In genomic region chr14:75793806-75794205, GRCh38 we compare ENCODE assay signal across 13 cellular contexts.
A peak's percentile ranks its signal among the peaks of the same experiment; 100 is the strongest.
DNase-seq lines count a peak whose midpoint lies in the region; FAIRE-seq and TF ChIP-seq lines count a peak whose summit lies in the region.
"Had no signal": no experiment of that assay in that cellular context is flagged by ENCODE, and none has a peak within 500 bp of the region (broad histone marks: within the 10 kb centered on the region; RNA-seq: fewer than 3 reads in every experiment).

No MANE protein-coding gene starts in this region.

- no peak overlapping the region for H3K27ac Mint-ChIP-seq in neural progenitor cell
- H3K27ac Mint-ChIP-seq in CD8-positive, alpha-beta memory T cell = no peak overlapping the region
- H3K27ac Mint-ChIP-seq: activated CD4-positive, alpha-beta memory T cell treated with anti-CD3 and anti-CD28 coated beads for 36 hours; activated naive CD8-positive, alpha-beta T cell; memory B cell had no signal

- H3K4me1 Mint-ChIP-seq in neural progenitor cell = no peaks in the 10 kb centered on the region
- H3K4me1 Mint-ChIP-seq in CD8-positive, alpha-beta memory T cell = no peaks in the 10 kb centered on the region
- H3K4me1 Mint-ChIP-seq: memory B cell had no signal

- H3K9ac ChIP-seq in neural progenitor cell = no peak overlapping the region

- POLR2A ChIA-PET in CD8-positive, alpha-beta memory T cell (lab: Charles Lee) = no interaction called here

- no peaks in the 10 kb centered on the region for H3K79me2 ChIP-seq in neural progenitor cell (ENCODE audit: low read depth)

- peaks cover 12% of the 10 kb centered on the region for H3K36me3 ChIP-seq in neural progenitor cell
- H3K36me3 ChIP-seq in CD8-positive, alpha-beta memory T cell (ENCODE audit: insufficient read depth, low read length) = no peaks in the 10 kb centered on the region

- no peaks in the 10 kb centered on the region for H3K4me1 ChIP-seq in neural progenitor cell
- no peaks in the 10 kb centered on the region for H3K4me1 ChIP-seq in CD8-positive, alpha-beta memory T cell (ENCODE audit: insufficient read depth, low read length)

- H3K27me3 Mint-ChIP-seq in neural progenitor cell (ENCODE audit: insufficient read depth, low read depth) = no peaks in the 10 kb centered on the region
- H3K27me3 Mint-ChIP-seq in CD8-positive, alpha-beta memory T cell = no peaks in the 10 kb centered on the region
- H3K27me3 Mint-ChIP-seq: activated CD4-positive, alpha-beta memory T cell treated with anti-CD3 and anti-CD28 coated beads for 36 hours; activated naive CD8-positive, alpha-beta T cell; memory B cell had no signal

- no peaks in the 10 kb centered on the region for H3K9me3 ChIP-seq in neural progenitor cell (ENCODE audit: low read depth)
- H3K9me3 ChIP-seq in CD8-positive, alpha-beta memory T cell (ENCODE audit: low read length) = no peaks in the 10 kb centered on the region

- H3K27me3 ChIP-seq in neural progenitor cell = no peaks in the 10 kb centered on the region
- H3K27me3 ChIP-seq in CD8-positive, alpha-beta memory T cell (ENCODE audit: insufficient read depth, low read length, poor library complexity, severe bottlenecking) = no peaks in the 10 kb centered on the region
- H3K27me3 ChIP-seq: heart left ventricle had no signal

- in situ Hi-C loops in Caki2 (cut with HindIII; ENCODE audit: low pct_unique_long_range_greater_than_20kb, low sequenced_read_pairs) = no loop called here

- peaks cover 43% of the 10 kb centered on the region for H3K36me3 Mint-ChIP-seq in neural progenitor cell
- H3K36me3 Mint-ChIP-seq in CD8-positive, alpha-beta memory T cell = peaks cover 15 to 51% (median 36%) of the 10 kb centered on the region in 3 donors

- DNase-seq in Caki2 (ENCODE audit: low read depth) (peak; percentile 2), NAMALWA (ENCODE audit: low spot score) (peak; percentile 14), fibroblast of gingiva (ENCODE audit: low read depth) (peak; percentile 26), neural progenitor cell (ENCODE audit: low spot score) (no peak), HTR-8/SVneo (ENCODE audit: insufficient read length, low spot score) (no peak), middle frontal gyrus (ENCODE audit: extremely low spot score, low spot score) (no peak)
- no peak for DNase-seq in activated CD8-positive, alpha-beta memory T cell treated with anti-CD3 and anti-CD28 coated beads for 24 hours
- DNase-seq in CD8-positive, alpha-beta memory T cell = no peak
- DNase-seq: activated CD4-positive, alpha-beta memory T cell treated with anti-CD3 and anti-CD28 coated beads for 36 hours; heart left ventricle; NCI-H2107 had no signal

- CTCF ChIA-PET in CD8-positive, alpha-beta memory T cell (lab: Charles Lee) = no interaction called here

- no peak overlapping the region for H2AFZ ChIP-seq in neural progenitor cell (replicated peaks)

- H3K4me2 ChIP-seq in neural progenitor cell = no peak overlapping the region

- H3K4me3 Mint-ChIP-seq in neural progenitor cell = no peak overlapping the region
- H3K4me3 Mint-ChIP-seq in CD8-positive, alpha-beta memory T cell = no peak overlapping the region
- H3K4me3 Mint-ChIP-seq: activated CD4-positive, alpha-beta memory T cell treated with anti-CD3 and anti-CD28 coated beads for 36 hours; activated naive CD8-positive, alpha-beta T cell; memory B cell had no signal

- H3F3A ChIP-seq in neural progenitor cell (ENCODE audit: low read depth) = no peaks in the 10 kb centered on the region

- no peak overlapping the region for H3K4me3 ChIP-seq in neural progenitor cell
- H3K4me3 ChIP-seq in CD8-positive, alpha-beta memory T cell (ENCODE audit: low read length) = no peak overlapping the region
- H3K4me3 ChIP-seq: heart left ventricle had no signal

- TF ChIP-seq CTCF in neural progenitor cell (IDR thresholded peaks at IDR 0.05) = peak; percentile 10

- no peak for FAIRE-seq in HTR-8/SVneo (lab: Jason Lieb, UNC)

- no peaks in the 10 kb centered on the region for H4K20me1 ChIP-seq in neural progenitor cell (ENCODE audit: low read depth)

- H3K27ac ChIP-seq in neural progenitor cell = no peak overlapping the region
- no peak overlapping the region for H3K27ac ChIP-seq in CD8-positive, alpha-beta memory T cell (ENCODE audit: low read depth, low read length)

- H3K9me3 Mint-ChIP-seq in neural progenitor cell = peaks cover 28% of the 10 kb centered on the region
- peaks cover 0 to 5% (median 3%) of the 10 kb centered on the region in 5 donors for H3K9me3 Mint-ChIP-seq in CD8-positive, alpha-beta memory T cell

Comparison
In these comparisons a context has a peak if more than half of its experiments do, and no peak if none do; other contexts are left out.
1. DNase-seq: peak in Caki2 (single experiment), NAMALWA (single experiment) and fibroblast of gingiva (single experiment); none in neural progenitor cell (single experiment), activated CD8-positive, alpha-beta memory T cell treated with anti-CD3 and anti-CD28 coated beads for 24 hours (single experiment), HTR-8/SVneo (single experiment), middle frontal gyrus (single experiment) and CD8-positive, alpha-beta memory T cell (0 of 5).